Comparison of ENCODE assay signal across 12 cellular contexts in the genomic region with DNA sequence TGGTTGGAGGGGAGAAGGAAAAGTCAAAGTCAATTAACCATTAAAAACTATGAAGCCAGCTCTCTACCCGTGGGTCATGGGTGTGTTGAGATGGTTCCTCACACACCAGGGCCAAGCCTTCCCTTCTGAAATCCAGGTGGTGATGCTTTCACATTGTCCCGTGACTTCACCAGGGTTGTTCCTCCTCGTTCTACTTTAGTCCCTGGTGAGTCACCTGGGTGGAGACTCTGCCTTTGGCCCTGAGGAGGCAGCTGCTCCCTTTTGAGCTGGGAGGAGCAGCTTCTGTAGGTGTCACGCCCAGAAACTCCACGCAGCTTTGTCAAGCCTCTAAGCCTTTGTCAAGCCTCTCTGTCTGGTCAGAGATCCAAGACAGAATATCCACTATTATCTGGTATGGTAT.
DNase-seq lines count a peak whose midpoint lies in the region; ATAC-seq and TF ChIP-seq lines count a peak whose summit lies in the region.
"Had no signal": no experiment of that assay in that cellular context is flagged by ENCODE, and none has a peak within 500 bp of the region (broad histone marks: within the 10 kb centered on the region; RNA-seq: fewer than 3 reads in every experiment).

No MANE protein-coding gene starts in this region.

- H3K36me3 ChIP-seq in psoas muscle (ENCODE audit: insufficient read depth in 1 of 2, low read depth in 1 of 2) = no peaks in the 10 kb centered on the region
- H3K36me3 ChIP-seq: right lobe of liver had no signal

- CTCF ChIA-PET in activated B cell treated with CpG ODN at 0.5 μM for 24 hours (lab: Charles Lee) = no interaction called here

- no peak overlapping the region for H3K4me3 Mint-ChIP-seq in activated B cell treated with CpG ODN at 0.5 μM for 24 hours

- H3K27ac ChIP-seq in psoas muscle = no peak overlapping the region
- H3K27ac ChIP-seq: right lobe of liver, VCaP had no signal

- peaks cover 55% of the 10 kb centered on the region for H3K4me1 Mint-ChIP-seq in activated B cell treated with CpG ODN at 0.5 μM for 24 hours

- no peaks in the 10 kb centered on the region for H3K27me3 Mint-ChIP-seq in activated B cell treated with CpG ODN at 0.5 μM for 24 hours

- no peaks in the 10 kb centered on the region for H3K4me1 ChIP-seq in psoas muscle
- H3K4me1 ChIP-seq: right lobe of liver had no signal

- no peaks in the 10 kb centered on the region for H3K36me3 Mint-ChIP-seq in activated B cell treated with CpG ODN at 0.5 μM for 24 hours (ENCODE audit: low read depth)

- no peak overlapping the region for H3K4me3 ChIP-seq in psoas muscle
- H3K4me3 ChIP-seq: right lobe of liver had no signal

- POLR2A ChIA-PET in activated B cell treated with CpG ODN at 0.5 μM for 24 hours (lab: Charles Lee) = interaction anchor here (1.0 kb wide), 1 partner anchor 11 kb away, joined by 6 read pairs; no protein-coding TSS in a partner anchor

- TF ChIP-seq CTCF in activated B cell treated with CpG ODN at 0.5 μM for 24 hours (IDR thresholded peaks at IDR 0.05) = no peak
- TF ChIP-seq CTCF in psoas muscle (IDR thresholded peaks at IDR 0.05) = no peak

- no peaks in the 10 kb centered on the region for H3K9me3 Mint-ChIP-seq in activated B cell treated with CpG ODN at 0.5 μM for 24 hours

- DNase-seq in A172 (ENCODE audit: low spot score) = peak; percentile 45
- DNase-seq in activated B cell treated with CpG ODN at 0.5 μM for 24 hours = no peak
- DNase-seq in KG1 (lab: John Stamatoyannopoulos, UW) = no peak
- DNase-seq in left ventricle myocardium superior = no peak
- no peak for DNase-seq in AML-193 (lab: John Stamatoyannopoulos, UW)
- no peak for DNase-seq in psoas muscle
- DNase-seq: activated gamma-delta T cell, NCI-H1930, right lobe of liver had no signal

- peak overlapping the region; percentile 65 for H3K27ac Mint-ChIP-seq in activated B cell treated with CpG ODN at 0.5 μM for 24 hours

- no peaks in the 10 kb centered on the region for H3K9me3 ChIP-seq in psoas muscle
- H3K9me3 ChIP-seq: right lobe of liver had no signal

- ATAC-seq in GM19463 (IDR thresholded peaks at IDR 0.05; ENCODE audit: unreplicated experiment) (peak; percentile 60), HG03103 (IDR thresholded peaks at IDR 0.05; ENCODE audit: low read depth, unreplicated experiment) (peak; percentile 39), activated B cell treated with CpG ODN at 0.5 μM for 24 hours (ENCODE audit: low read depth) (peak; percentile 50), left ventricle myocardium superior (no peak), psoas muscle (no peak)

- intact Hi-C loops in activated B cell treated with CpG ODN at 0.5 μM for 24 hours (cut with micrococcal nuclease) = loop anchor here (2.0 kb wide), 1 partner anchor 14 kb away; no protein-coding TSS in a partner anchor
- intact Hi-C loops in left ventricle myocardium superior (cut with micrococcal nuclease) = no loop called here
- intact Hi-C loops in psoas muscle (cut with DNase I) = no loop called here

- WGBS in psoas muscle, 3 donors = 66 to 84% (median 70%) methylated on average over 5 of the region's 5 CpGs

- peaks cover 0 to 2% (median 0%) of the 10 kb centered on the region in 3 donors for H3K27me3 ChIP-seq in psoas muscle (ENCODE audit: insufficient read depth in 3 of 3, low read length in 2 of 3)
- H3K27me3 ChIP-seq: right lobe of liver had no signal

Comparison
In these comparisons a context has a peak if more than half of its experiments do, and no peak if none do; other contexts are left out.
1. ATAC-seq: peak in GM19463 (single experiment), HG03103 (single experiment) and activated B cell treated with CpG ODN at 0.5 μM for 24 hours (single experiment); none in left ventricle myocardium superior (single experiment) and psoas muscle (0 of 4).